Comparison of ENCODE assay signal across 28 cellular contexts in genomic region chr1:164477336-164477735, GRCh38.
"Had no signal": no experiment of that assay in that cellular context is flagged by ENCODE, and none has a peak within 500 bp of the region (broad histone marks: within the 10 kb centered on the region; RNA-seq: fewer than 3 reads in every experiment).

No MANE protein-coding gene starts in this region.

- H3K9me3 ChIP-seq: adrenal gland, body of pancreas, breast epithelium had no signal

- H3K4me3 ChIP-seq: adrenal gland, body of pancreas, breast epithelium had no signal

- H3K4me1 Mint-ChIP-seq: activated CD4-positive, alpha-beta T cell treated with anti-CD3 and anti-CD28 coated beads for 36 hours; activated CD4-positive, alpha-beta T cell treated with anti-CD3 and anti-CD28 coated beads, Interleukin-2, amount 10 ng/mL, durations not matched to agents 7 days and 5 days had no signal

- H3K27me3 Mint-ChIP-seq: activated CD4-positive, alpha-beta T cell treated with anti-CD3 and anti-CD28 coated beads for 36 hours; activated CD4-positive, alpha-beta T cell treated with anti-CD3 and anti-CD28 coated beads, Interleukin-2, amount 10 ng/mL, durations not matched to agents 7 days and 5 days; activated T-cell treated with anti-CD3 and anti-CD28 coated beads, Interleukin-2, amount 50 U/mL, for 24 hours had no signal

- H3K4me3 Mint-ChIP-seq: activated CD4-positive, alpha-beta T cell treated with anti-CD3 and anti-CD28 coated beads for 36 hours; activated CD4-positive, alpha-beta T cell treated with anti-CD3 and anti-CD28 coated beads, Interleukin-2, amount 10 ng/mL, durations not matched to agents 7 days and 5 days; activated CD8-positive, alpha-beta T cell treated with anti-CD3 and anti-CD28 coated beads, Interleukin-2, amount 10 ng/mL, durations not matched to agents 7 days and 5 days; activated T-cell treated with anti-CD3 and anti-CD28 coated beads, Interleukin-2, amount 50 U/mL, for 24 hours had no signal

- DNase-seq: activated CD4-positive, alpha-beta T cell treated with anti-CD3 and anti-CD28 coated beads for 36 hours; activated CD4-positive, alpha-beta T cell treated with anti-CD3 and anti-CD28 coated beads, Interleukin-2, amount 10 ng/mL, durations not matched to agents 7 days and 5 days; activated CD4-positive, alpha-beta T cell treated with anti-CD3 and anti-CD28 coated beads, Interleukin-2, amount 50 U/mL, for 48 hours; activated CD8-positive, alpha-beta T cell treated with anti-CD3 and anti-CD28 coated beads, Interleukin-2, amount 10 ng/mL, durations not matched to agents 7 days and 5 days; activated gamma-delta T cell; activated naive CD4-positive, alpha-beta T cell treated with Interleukin-2 at 50 U/mL for 16 hours; activated T-cell treated with anti-CD3 and anti-CD28 coated beads, Interleukin-2, amount 50 U/mL, for 24 hours; adrenal gland; body of pancreas; MM.1S; MV-4-11; NCI-H1092; NCI-H1436 treated with DMSO at 0.1 percent for 48 hours; NCI-H1694 treated with DMSO at 0.1 percent for 48 hours; NCI-H2029; NCI-H510A; NCI-H526; NCI-H748 treated with DMSO at 0.1 percent for 48 hours; Right ventricle myocardium superior; SW 1271; T-helper 1 cell; T-helper 2 cell; T-helper 9 cell had no signal

- H3K9me3 Mint-ChIP-seq: activated CD4-positive, alpha-beta T cell treated with anti-CD3 and anti-CD28 coated beads, Interleukin-2, amount 10 ng/mL, durations not matched to agents 7 days and 5 days had no signal

- H3K36me3 Mint-ChIP-seq: activated naive CD4-positive, alpha-beta T cell treated with anti-CD3 and anti-CD28 coated beads, Interleukin-2, amount 50 U/mL, for 72 hours had no signal

- H3K4me2 ChIP-seq: KMS-11 had no signal

- H3K9ac ChIP-seq: KMS-11 had no signal

- H3K36me3 ChIP-seq: adrenal gland, breast epithelium had no signal

- FAIRE-seq: astrocyte had no signal

- H3K27me3 ChIP-seq: adrenal gland, body of pancreas, breast epithelium had no signal

- H3K27ac ChIP-seq: adrenal gland, body of pancreas, breast epithelium, KMS-11 had no signal

- H3K4me1 ChIP-seq: breast epithelium had no signal

- H3K27ac Mint-ChIP-seq: activated CD4-positive, alpha-beta T cell treated with anti-CD3 and anti-CD28 coated beads for 36 hours; activated CD4-positive, alpha-beta T cell treated with anti-CD3 and anti-CD28 coated beads, Interleukin-2, amount 10 ng/mL, durations not matched to agents 7 days and 5 days; activated CD8-positive, alpha-beta T cell treated with anti-CD3 and anti-CD28 coated beads, Interleukin-2, amount 10 ng/mL, durations not matched to agents 7 days and 5 days; activated T-cell treated with anti-CD3 and anti-CD28 coated beads, Interleukin-2, amount 50 U/mL, for 24 hours; activated T-helper 2 cell treated with anti-CD3 and anti-CD28 coated beads, Interferon-gamma antibody, Interleukin-2, Interleukin-4, amounts not matched to agents 10 μg/mL and 5 μg/mL and 100 μg/mL, durations not matched to agents 14 hours and 24 hours and 36 hours had no signal
